Comparison of ENCODE assay signal across 24 cellular contexts in genomic region chr14:74673768-74674167, GRCh38. TPM values are rescaled to one million over a fixed set of nuclear protein-coding genes. Genes with fewer than 3 reads are reported as not detected.
DNase-seq lines count a peak whose midpoint lies in the region; ATAC-seq, FAIRE-seq and TF ChIP-seq lines count a peak whose summit lies in the region.
"Had no signal": no experiment of that assay in that cellular context is flagged by ENCODE, and none has a peak within 500 bp of the region (broad histone marks: within the 10 kb centered on the region; RNA-seq: fewer than 3 reads in every experiment).

No MANE protein-coding gene starts in this region.

- TF ChIP-seq POLR2A in tibial nerve (IDR thresholded peaks at IDR 0.05) (no peak), erythroblast (IDR thresholded peaks at IDR 0.05; ENCODE audit: low read length) (no peak)

- no peaks in the 10 kb centered on the region for H3K27me3 Mint-ChIP-seq in activated CD8-positive, alpha-beta memory T cell treated with anti-CD3 and anti-CD28 coated beads, Interleukin-2, amount 10 ng/mL, durations not matched to agents 7 days and 5 days
- H3K27me3 Mint-ChIP-seq: B cell; CD4-positive, alpha-beta T cell had no signal

- no peak overlapping the region for H3K4me3 ChIP-seq in ascending aorta
- no peak overlapping the region for H3K4me3 ChIP-seq in thoracic aorta
- H3K4me3 ChIP-seq in tibial nerve: no peak overlapping the region
- no peak overlapping the region for H3K4me3 ChIP-seq in pancreas
- H3K4me3 ChIP-seq in SJCRH30: no peak overlapping the region
- H3K4me3 ChIP-seq: A549; BLaER1 treated with 17β-estradiol and CSF1 and Interleukin-3, amounts not matched to agents 10 nM and 100 nM had no signal

- H3K4me1 ChIP-seq in ascending aorta (peaks cover 3 to 15% of the 10 kb centered on the region in 2 donors), thoracic aorta (ENCODE audit: control insufficient read depth in 1 of 2, low read depth in 2 of 2) (peaks cover 14 to 44% of the 10 kb centered on the region in 2 donors), tibial nerve (peaks cover 0 to 24% (median 6%) of the 10 kb centered on the region in 4 donors), pancreas (no peaks in the 10 kb centered on the region), SJCRH30 (no peaks in the 10 kb centered on the region)
- H3K4me1 ChIP-seq: BLaER1 treated with 17β-estradiol and CSF1 and Interleukin-3, amounts not matched to agents 10 nM and 100 nM; Caco-2 had no signal

- H3K9me3 ChIP-seq in ascending aorta (no peaks in the 10 kb centered on the region), thoracic aorta (no peaks in the 10 kb centered on the region), tibial nerve (no peaks in the 10 kb centered on the region), pancreas (no peaks in the 10 kb centered on the region), SJCRH30 (replicated peaks) (no peaks in the 10 kb centered on the region)
- H3K9me3 ChIP-seq: A549; BLaER1 treated with 17β-estradiol and CSF1 and Interleukin-3, amounts not matched to agents 10 nM and 100 nM; Caco-2 had no signal

- peak overlapping the region; percentile 10 for H3K27ac Mint-ChIP-seq in activated CD8-positive, alpha-beta memory T cell treated with anti-CD3 and anti-CD28 coated beads, Interleukin-2, amount 10 ng/mL, durations not matched to agents 7 days and 5 days
- H3K27ac Mint-ChIP-seq: B cell; CD4-positive, alpha-beta T cell; CD8-positive, alpha-beta T cell had no signal

- no peak for ATAC-seq in activated CD8-positive, alpha-beta memory T cell treated with anti-CD3 and anti-CD28 coated beads, Interleukin-2, amount 10 ng/mL, durations not matched to agents 7 days and 5 days
- ATAC-seq in thoracic aorta (ENCODE audit: insufficient number of reproducible peaks, low FRiP score, low read depth): no peak
- ATAC-seq in pancreas: no peak
- ATAC-seq: A549; CD8-positive, alpha-beta T cell had no signal

- peaks cover 35% of the 10 kb centered on the region for H3K36me3 Mint-ChIP-seq in activated CD8-positive, alpha-beta memory T cell treated with anti-CD3 and anti-CD28 coated beads, Interleukin-2, amount 10 ng/mL, durations not matched to agents 7 days and 5 days

- peaks cover 4% of the 10 kb centered on the region for H3K4me1 Mint-ChIP-seq in activated CD8-positive, alpha-beta memory T cell treated with anti-CD3 and anti-CD28 coated beads, Interleukin-2, amount 10 ng/mL, durations not matched to agents 7 days and 5 days
- H3K4me1 Mint-ChIP-seq: B cell had no signal

- H3K27ac ChIP-seq in ascending aorta: peak overlapping the region; percentile 78 to 87
- H3K27ac ChIP-seq in thoracic aorta: peak overlapping the region; percentile 77 to 79
- H3K27ac ChIP-seq in tibial nerve: peak overlapping the region in 3 of 4 donors; percentile 15 to 84 (median 68)
- no peak overlapping the region for H3K27ac ChIP-seq in pancreas
- H3K27ac ChIP-seq in SJCRH30: no peak overlapping the region
- H3K27ac ChIP-seq: 22Rv1; A549; BLaER1 treated with 17β-estradiol and CSF1 and Interleukin-3, amounts not matched to agents 10 nM and 100 nM; C4-2B had no signal

- intact Hi-C loops in ascending aorta (cut with DNase I) (no loop called here), pancreas (cut with DNase I) (no loop called here)

- no peaks in the 10 kb centered on the region for H3K9me3 Mint-ChIP-seq in activated CD8-positive, alpha-beta memory T cell treated with anti-CD3 and anti-CD28 coated beads, Interleukin-2, amount 10 ng/mL, durations not matched to agents 7 days and 5 days (ENCODE audit: low read depth)
- H3K9me3 Mint-ChIP-seq: CD4-positive, alpha-beta T cell; CD8-positive, alpha-beta T cell had no signal

- no peak overlapping the region for H3K4me3 Mint-ChIP-seq in activated CD8-positive, alpha-beta memory T cell treated with anti-CD3 and anti-CD28 coated beads, Interleukin-2, amount 10 ng/mL, durations not matched to agents 7 days and 5 days
- H3K4me3 Mint-ChIP-seq: B cell; CD4-positive, alpha-beta T cell; CD8-positive, alpha-beta T cell had no signal

- H3K36me3 ChIP-seq in ascending aorta (peaks cover 27 to 55% of the 10 kb centered on the region in 2 donors), thoracic aorta (peaks cover 24% of the 10 kb centered on the region), tibial nerve (peaks cover 0 to 78% (median 5%) of the 10 kb centered on the region in 3 donors), pancreas (peaks cover 0 to 51% (median 31%) of the 10 kb centered on the region in 3 donors), SJCRH30 (peaks cover 49% of the 10 kb centered on the region)

- H3K27me3 ChIP-seq in ascending aorta (no peaks in the 10 kb centered on the region), thoracic aorta (replicated peaks; ENCODE audit: insufficient read depth) (no peaks in the 10 kb centered on the region), tibial nerve (no peaks in the 10 kb centered on the region), pancreas (no peaks in the 10 kb centered on the region), SJCRH30 (no peaks in the 10 kb centered on the region)
- H3K27me3 ChIP-seq: BLaER1 treated with 17β-estradiol and CSF1 and Interleukin-3, amounts not matched to agents 10 nM and 100 nM had no signal

- FAIRE-seq in pancreas (lab: Jason Lieb, UNC): no peak
- FAIRE-seq: A549, D721Med, G401.6, GM12891, GM19239 had no signal

- WGBS in tibial nerve, 2 donors: 66 to 74% methylated on average over 4 of the region's 4 CpGs
- 86 to 93% methylated on average over 4 of the region's 4 CpGs for WGBS in pancreas, 2 donors

- no peak for DNase-seq in activated CD8-positive, alpha-beta memory T cell treated with anti-CD3 and anti-CD28 coated beads, Interleukin-2, amount 10 ng/mL, durations not matched to agents 7 days and 5 days
- no peak for DNase-seq in activated CD8-positive, alpha-beta memory T cell treated with anti-CD3 and anti-CD28 coated beads for 24 hours
- DNase-seq in ascending aorta (ENCODE audit: low spot score in 2 of 2): no peak
- DNase-seq in thoracic aorta (ENCODE audit: low spot score): no peak
- no peak for DNase-seq in tibial nerve (ENCODE audit: low spot score in 2 of 2)
- no peak for DNase-seq in erythroblast (lab: John Stamatoyannopoulos, UW)
- DNase-seq in pancreas: no peak
- no peak for DNase-seq in SJCRH30
- DNase-seq: AML-193; Caco-2; Calu3; CD4-positive, alpha-beta T cell; CD8-positive, alpha-beta T cell; DMS79 treated with DMSO at 0.1 percent for 48 hours; GF-D8 had no signal

- CTCF ChIA-PET in activated CD8-positive, alpha-beta memory T cell treated with anti-CD3 and anti-CD28 coated beads, Interleukin-2, amount 10 ng/mL, durations not matched to agents 7 days and 5 days (lab: Charles Lee): no interaction called here

- no peak for TF ChIP-seq CTCF in ascending aorta (IDR thresholded peaks at IDR 0.05)
- no peak for TF ChIP-seq CTCF in thoracic aorta (IDR thresholded peaks at IDR 0.05)
- no peak for TF ChIP-seq CTCF in tibial nerve (IDR thresholded peaks at IDR 0.05)
- TF ChIP-seq CTCF in pancreas (IDR thresholded peaks at IDR 0.05): no peak

- TF ChIP-seq EP300 in tibial nerve (IDR thresholded peaks at IDR 0.05): no peak

RNA-seq across cellular contexts. Expression of gene AREL1, which starts 39.1 kb away (rescaled TPM):
- total RNA-seq in activated CD8-positive, alpha-beta memory T cell treated with anti-CD3 and anti-CD28 coated beads, Interleukin-2, amount 10 ng/mL, durations not matched to agents 7 days and 5 days: 10 to 100 TPM; 43.6 to 44.2 TPM
- 17.9 TPM for total RNA-seq in ascending aorta
- 10 to 100 TPM; 29.6 to 51.4 TPM for total RNA-seq in thoracic aorta
- 10 to 100 TPM; 25.3 to 35.0 (median 32.2) TPM for total RNA-seq in tibial nerve
- 10 to 100 TPM; 11.1 to 20.9 (median 15.2) TPM for total RNA-seq in pancreas
- polyA plus RNA-seq in pancreas: 10 to 100 TPM in 1 of 2 donors, 1 to 10 TPM in 1; 7.6 to 10.3 TPM
- 34.3 TPM in 2 replicates for total RNA-seq in SJCRH30 (2014; rRNA removed; shearing (Covaris generic))

RNA-seq across cellular contexts. Expression of gene FCF1, which starts 39.2 kb away (rescaled TPM):
- 10 to 100 TPM; 53.7 to 60.5 TPM for total RNA-seq in activated CD8-positive, alpha-beta memory T cell treated with anti-CD3 and anti-CD28 coated beads, Interleukin-2, amount 10 ng/mL, durations not matched to agents 7 days and 5 days
- 10.0 TPM for total RNA-seq in ascending aorta
- 10 to 100 TPM; 31.8 to 32.5 TPM for total RNA-seq in thoracic aorta
- 10 to 100 TPM; 16.8 to 39.8 (median 32.6) TPM for total RNA-seq in tibial nerve
- 10 to 100 TPM in 5 of 6 donors, 1 to 10 TPM in 1; 8.1 to 26.9 (median 17.2) TPM for total RNA-seq in pancreas
- 10 to 100 TPM in 1 of 2 donors, 1 to 10 TPM in 1; 2.5 to 12.9 TPM for polyA plus RNA-seq in pancreas
- total RNA-seq in SJCRH30 (2014; rRNA removed; shearing (Covaris generic)): 38.3 and 42.2 TPM in 2 replicates

Comparison
In these comparisons a context has a peak if more than half of its experiments do, and no peak if none do; other contexts are left out.
1. H3K27ac ChIP-seq: peak in ascending aorta (2 of 2), thoracic aorta (2 of 2) and tibial nerve (3 of 4); none in pancreas (0 of 4) and SJCRH30 (single experiment).